25 cellular contexts compared by ENCODE assay signal in genomic region chr6:126258150-126258549, GRCh38.
"Had no signal": no experiment of that assay in that cellular context is flagged by ENCODE, and none has a peak within 500 bp of the region (broad histone marks: within the 10 kb centered on the region; RNA-seq: fewer than 3 reads in every experiment).

No MANE protein-coding gene starts in this region.

- H3K4me1 ChIP-seq: body of pancreas, colonic mucosa had no signal

- H3K9me3 ChIP-seq: body of pancreas, colonic mucosa had no signal

- H3K36me3 ChIP-seq: colonic mucosa, WERI-Rb-1 had no signal

- H3K27me3 ChIP-seq: body of pancreas, colonic mucosa had no signal

- DNase-seq: activated B cell treated with CpG ODN at 0.5 μM for 24 hours; activated CD4-positive, alpha-beta T cell treated with anti-CD3 and anti-CD28 coated beads for 48 hours; activated CD4-positive, alpha-beta T cell treated with anti-CD3 and anti-CD28 coated beads, Interleukin-2, amount 50 U/mL, for 1 hour; activated CD4-positive, alpha-beta T cell treated with anti-CD3 and anti-CD28 coated beads, Interleukin-2, amount 50 U/mL, for 48 hours; activated CD8-positive, alpha-beta memory T cell treated with anti-CD3 and anti-CD28 coated beads for 24 hours; activated CD8-positive, alpha-beta T cell treated with anti-CD3 and anti-CD28 coated beads for 36 hours; activated effector memory CD4-positive, alpha-beta T cell treated with Interleukin-2 at 50 U/mL for 16 hours; activated gamma-delta T cell treated with Interleukin-2 at 50 U/mL for 16 hours; activated naive CD4-positive, alpha-beta T cell treated with anti-CD3 and anti-CD28 coated beads, Interleukin-2, amount 50 U/mL, for 16 hours; activated naive CD4-positive, alpha-beta T cell treated with Interleukin-2 at 50 U/mL for 16 hours; activated T-cell treated with anti-CD3 and anti-CD28 coated beads, Interleukin-2, amount 50 U/mL, for 4 hours; amygdala; body of pancreas; central memory CD4-positive, alpha-beta T cell; cerebellar nuclear complex; colonic mucosa; effector CD8-positive, alpha-beta T cell; foreskin fibroblast; T-helper 1 cell; T-helper 17 cell; T1000; WERI-Rb-1 had no signal

- H3K27ac ChIP-seq: body of pancreas, colonic mucosa, epithelial cell of prostate, WERI-Rb-1 had no signal

- H3K4me3 ChIP-seq: body of pancreas, colonic mucosa had no signal

- ATAC-seq: activated CD4-positive, CD25-positive, alpha-beta regulatory T cell treated with anti-CD3 and anti-CD28 coated beads, Interleukin-2, amount 50 U/mL, for 24 hours; activated CD8-positive, alpha-beta T cell treated with anti-CD3 and anti-CD28 coated beads for 36 hours; activated T-cell treated with anti-CD3 and anti-CD28 coated beads, Interleukin-2, amount 50 U/mL, for 4 hours; activated T-helper 17 cell treated with anti-CD3 and anti-CD28 coated beads, Interleukin-2, amount 50 U/mL, for 72 hours; body of pancreas; T-helper 17 cell had no signal
